1 cellular context compared by ENCODE assay signal in the genomic region with DNA sequence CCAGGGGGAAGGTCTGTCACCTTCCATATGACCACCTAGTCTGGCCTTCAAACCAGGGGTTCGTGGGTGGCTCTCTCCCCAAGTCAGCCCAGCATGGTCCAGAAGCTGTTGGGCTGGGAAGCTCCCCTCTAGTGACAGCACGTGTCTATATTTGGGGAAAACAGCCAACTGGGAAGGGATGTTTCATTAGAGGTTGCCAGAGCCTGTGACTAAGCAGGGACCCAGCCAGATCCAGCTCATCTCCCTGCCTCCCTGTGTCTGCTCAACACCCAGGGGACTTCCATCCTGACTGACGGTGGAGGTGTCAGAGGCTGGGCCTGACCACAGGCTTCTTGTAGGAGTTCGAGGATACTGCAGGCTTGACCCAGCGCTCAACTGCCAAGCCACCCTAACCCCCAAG.
A peak's percentile ranks its signal among the peaks of the same experiment; 100 is the strongest.
TF ChIP-seq lines count a peak whose summit lies in the region.

No MANE protein-coding gene starts in this region.

TF ChIP-seq in SK-N-SH, 30 proteins besides CTCF, POLR2A, EP300 and RAD21 (continued from another document):
- TF ChIP-seq, protein P1, sequence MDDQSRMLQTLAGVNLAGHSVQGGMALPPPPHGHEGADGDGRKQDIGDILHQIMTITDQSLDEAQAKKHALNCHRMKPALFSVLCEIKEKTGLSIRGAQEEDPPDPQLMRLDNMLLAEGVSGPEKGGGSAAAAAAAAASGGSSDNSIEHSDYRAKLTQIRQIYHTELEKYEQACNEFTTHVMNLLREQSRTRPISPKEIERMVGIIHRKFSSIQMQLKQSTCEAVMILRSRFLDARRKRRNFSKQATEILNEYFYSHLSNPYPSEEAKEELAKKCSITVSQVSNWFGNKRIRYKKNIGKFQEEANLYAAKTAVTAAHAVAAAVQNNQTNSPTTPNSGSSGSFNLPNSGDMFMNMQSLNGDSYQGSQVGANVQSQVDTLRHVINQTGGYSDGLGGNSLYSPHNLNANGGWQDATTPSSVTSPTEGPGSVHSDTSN (IDR thresholded peaks at IDR 0.05) = peak; percentile 32; the same call in 1 of the 2 replicates
- TF ChIP-seq, protein P2, sequence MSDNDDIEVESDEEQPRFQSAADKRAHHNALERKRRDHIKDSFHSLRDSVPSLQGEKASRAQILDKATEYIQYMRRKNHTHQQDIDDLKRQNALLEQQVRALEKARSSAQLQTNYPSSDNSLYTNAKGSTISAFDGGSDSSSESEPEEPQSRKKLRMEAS (IDR thresholded peaks at IDR 0.05; ENCODE audit: low read depth) = peak; percentile 56
- TF ChIP-seq POLR2AphosphoS5 (IDR thresholded peaks at IDR 0.05; ENCODE audit: low read depth, low read length) (no peak), ELF1 (IDR thresholded peaks at IDR 0.05) (no peak), NFIC (IDR thresholded peaks at IDR 0.05; ENCODE audit: borderline replicate concordance) (peak; percentile 32; the same call in 1 of the 2 replicates)
- TF ChIP-seq, protein P3, sequence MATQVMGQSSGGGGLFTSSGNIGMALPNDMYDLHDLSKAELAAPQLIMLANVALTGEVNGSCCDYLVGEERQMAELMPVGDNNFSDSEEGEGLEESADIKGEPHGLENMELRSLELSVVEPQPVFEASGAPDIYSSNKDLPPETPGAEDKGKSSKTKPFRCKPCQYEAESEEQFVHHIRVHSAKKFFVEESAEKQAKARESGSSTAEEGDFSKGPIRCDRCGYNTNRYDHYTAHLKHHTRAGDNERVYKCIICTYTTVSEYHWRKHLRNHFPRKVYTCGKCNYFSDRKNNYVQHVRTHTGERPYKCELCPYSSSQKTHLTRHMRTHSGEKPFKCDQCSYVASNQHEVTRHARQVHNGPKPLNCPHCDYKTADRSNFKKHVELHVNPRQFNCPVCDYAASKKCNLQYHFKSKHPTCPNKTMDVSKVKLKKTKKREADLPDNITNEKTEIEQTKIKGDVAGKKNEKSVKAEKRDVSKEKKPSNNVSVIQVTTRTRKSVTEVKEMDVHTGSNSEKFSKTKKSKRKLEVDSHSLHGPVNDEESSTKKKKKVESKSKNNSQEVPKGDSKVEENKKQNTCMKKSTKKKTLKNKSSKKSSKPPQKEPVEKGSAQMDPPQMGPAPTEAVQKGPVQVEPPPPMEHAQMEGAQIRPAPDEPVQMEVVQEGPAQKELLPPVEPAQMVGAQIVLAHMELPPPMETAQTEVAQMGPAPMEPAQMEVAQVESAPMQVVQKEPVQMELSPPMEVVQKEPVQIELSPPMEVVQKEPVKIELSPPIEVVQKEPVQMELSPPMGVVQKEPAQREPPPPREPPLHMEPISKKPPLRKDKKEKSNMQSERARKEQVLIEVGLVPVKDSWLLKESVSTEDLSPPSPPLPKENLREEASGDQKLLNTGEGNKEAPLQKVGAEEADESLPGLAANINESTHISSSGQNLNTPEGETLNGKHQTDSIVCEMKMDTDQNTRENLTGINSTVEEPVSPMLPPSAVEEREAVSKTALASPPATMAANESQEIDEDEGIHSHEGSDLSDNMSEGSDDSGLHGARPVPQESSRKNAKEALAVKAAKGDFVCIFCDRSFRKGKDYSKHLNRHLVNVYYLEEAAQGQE (IDR thresholded peaks at IDR 0.05; ENCODE audit: low read depth, low read length) = no peak
TF ChIP-seq in SK-N-SH: peak in this region for 4.
